17 cellular contexts compared by ENCODE assay signal in the genomic region with DNA sequence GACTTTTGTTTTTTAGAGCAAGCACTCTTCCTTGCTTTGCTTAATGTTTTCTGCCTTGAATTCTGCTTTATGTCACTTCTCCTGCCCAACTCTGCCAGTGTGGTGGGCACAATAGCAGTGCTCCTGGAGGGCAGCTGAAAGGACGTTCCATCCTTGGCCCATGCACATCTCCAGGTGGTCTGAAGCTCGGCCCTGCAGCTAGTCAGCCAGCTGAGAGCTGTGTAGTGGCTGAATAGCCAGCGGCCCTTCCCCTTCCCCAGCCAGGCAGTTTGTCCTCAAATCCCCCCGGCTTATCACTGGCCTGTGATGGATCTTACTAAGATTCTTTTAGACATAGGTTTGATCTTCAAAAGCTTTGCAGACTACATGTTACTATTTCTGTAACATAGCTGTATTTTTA. TPM values are rescaled to one million over a fixed set of nuclear protein-coding genes. Genes with fewer than 3 reads are reported as not detected.
DNase-seq lines count a peak whose midpoint lies in the region; ATAC-seq and TF ChIP-seq lines count a peak whose summit lies in the region.
"Had no signal": no experiment of that assay in that cellular context is flagged by ENCODE, and none has a peak within 500 bp of the region (broad histone marks: within the 10 kb centered on the region; RNA-seq: fewer than 3 reads in every experiment).

No MANE protein-coding gene starts in this region.

- TF ChIP-seq CTCF in brain (conservative IDR thresholded peaks at IDR 0.05) = no peak
- TF ChIP-seq CTCF in osteocyte (IDR thresholded peaks at IDR 0.05) = no peak

- H3K36me3 Mint-ChIP-seq in brain (peaks cover 8% of the 10 kb centered on the region), osteocyte (ENCODE audit: unreplicated experiment) (no peaks in the 10 kb centered on the region)

- H3K9me3 Mint-ChIP-seq in brain (no peaks in the 10 kb centered on the region), osteocyte (ENCODE audit: unreplicated experiment) (no peaks in the 10 kb centered on the region)

- peak overlapping the region in 4 of 5 experiments; percentile 23 to 77 (median 48) for H3K27ac Mint-ChIP-seq in brain
- no peak overlapping the region for H3K27ac Mint-ChIP-seq in osteocyte (ENCODE audit: unreplicated experiment)
- H3K27ac Mint-ChIP-seq: CD14-positive monocyte had no signal

- no peak overlapping the region for H3K4me3 Mint-ChIP-seq in brain
- no peak overlapping the region for H3K4me3 Mint-ChIP-seq in osteocyte (ENCODE audit: unreplicated experiment)
- H3K4me3 Mint-ChIP-seq: CD14-positive monocyte had no signal

- peaks cover 4% of the 10 kb centered on the region; the same call in 1 of the 2 replicates for H3K36me3 ChIP-seq in KOPT-K1 (ENCODE audit: insufficient read depth, low read length)
- H3K36me3 ChIP-seq: SJSA1 had no signal

- peak; percentile 30 for DNase-seq in activated CD8-positive, alpha-beta memory T cell treated with anti-CD3 and anti-CD28 coated beads, Interleukin-2, amount 50 U/mL, for 48 hours
- DNase-seq in activated CD8-positive, alpha-beta memory T cell treated with anti-CD3 and anti-CD28 coated beads, Interleukin-2, amount 50 U/mL, for 4 hours = no peak
- DNase-seq in osteocyte (ENCODE audit: extremely low spot score, unreplicated experiment) = peak; percentile 51
- DNase-seq in putamen (ENCODE audit: low spot score) = no peak
- no peak for DNase-seq in dedifferentiated amniotic fluid mesenchymal stem cell (ENCODE audit: extremely low spot score)
- DNase-seq: GF-D8, KBM-7, NCI-H1436, NCI-H2081 treated with DMSO at 0.1 percent for 48 hours, NCI-H524, PC-3 had no signal

- peaks cover 60% of the 10 kb centered on the region for H3K4me1 Mint-ChIP-seq in brain
- peaks cover 45% of the 10 kb centered on the region for H3K4me1 Mint-ChIP-seq in osteocyte (ENCODE audit: unreplicated experiment)

- no peaks in the 10 kb centered on the region for H3K9me3 ChIP-seq in KOPT-K1 (ENCODE audit: insufficient read depth, low read length, poor library complexity, severe bottlenecking)
- H3K9me3 ChIP-seq: SJSA1 had no signal

- H3K27ac ChIP-seq in KOPT-K1 (ENCODE audit: low read depth, low read length, poor library complexity, severe bottlenecking) = peak overlapping the region; percentile 97
- H3K27ac ChIP-seq: RWPE1, SJSA1 had no signal

- no peak for ATAC-seq in HG03378 (IDR thresholded peaks at IDR 0.05; ENCODE audit: unreplicated experiment)
- ATAC-seq: PC-3 had no signal

- H3K27me3 Mint-ChIP-seq in brain (no peaks in the 10 kb centered on the region), osteocyte (ENCODE audit: unreplicated experiment) (no peaks in the 10 kb centered on the region)

RNA-seq across cellular contexts. Expression of gene ANGPTL2, which starts 42.7 kb away (rescaled TPM):
- 14.9 TPM for polyA plus RNA-seq in brain (ENCODE audit: insufficient read depth, low read depth, low replicate concordance)
- total RNA-seq in osteocyte = 34.8 and 40.0 TPM in 2 replicates
- polyA plus RNA-seq: CD14-positive monocyte had no signal

Comparison
In these comparisons a context has a peak if more than half of its experiments do, and no peak if none do; other contexts are left out.
1. DNase-seq: peak in activated CD8-positive, alpha-beta memory T cell treated with anti-CD3 and anti-CD28 coated beads, Interleukin-2, amount 50 U/mL, for 48 hours (single experiment) and osteocyte (single experiment); none in activated CD8-positive, alpha-beta memory T cell treated with anti-CD3 and anti-CD28 coated beads, Interleukin-2, amount 50 U/mL, for 4 hours (single experiment), putamen (single experiment) and dedifferentiated amniotic fluid mesenchymal stem cell (single experiment).